In the genomic region with DNA sequence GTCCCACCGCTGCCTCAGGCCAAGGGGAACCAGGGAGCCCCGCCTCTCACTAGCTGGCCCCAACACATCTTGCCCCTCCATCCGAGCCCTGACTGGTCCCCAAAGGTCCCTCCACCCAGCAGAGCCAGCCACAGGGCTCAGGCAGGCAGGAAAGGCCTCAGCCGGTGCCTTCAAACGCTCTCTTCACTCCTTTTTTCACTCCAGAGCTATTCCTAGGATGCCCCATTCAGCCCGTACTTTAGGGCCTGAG, we compare ENCODE assay signal across 8 cellular contexts. TPM values are rescaled to one million over a fixed set of nuclear protein-coding genes. Genes with fewer than 3 reads are reported as not detected.
DNase-seq lines count a peak whose midpoint lies in the region; ATAC-seq and TF ChIP-seq lines count a peak whose summit lies in the region.

No MANE protein-coding gene starts in this region.

- H3K27me3 Mint-ChIP-seq in naive thymus-derived CD8-positive, alpha-beta T cell: no peaks in the 10 kb centered on the region

- no peak for ATAC-seq in naive thymus-derived CD8-positive, alpha-beta T cell
- ATAC-seq in GM19397 (IDR thresholded peaks at IDR 0.05; ENCODE audit: unreplicated experiment) (no peak), GM19452 (IDR thresholded peaks at IDR 0.05; ENCODE audit: unreplicated experiment) (no peak)

- no peak overlapping the region for H2AFZ ChIP-seq in KMS-11 (ENCODE audit: low read depth)

- H3K4me1 ChIP-seq in KMS-11 (ENCODE audit: low read depth, poor library complexity, severe bottlenecking): peaks cover 21% of the 10 kb centered on the region

- no peaks in the 10 kb centered on the region for H3K9me3 Mint-ChIP-seq in naive thymus-derived CD8-positive, alpha-beta T cell

- peaks cover 0 to 13% (median 0%) of the 10 kb centered on the region in 3 donors for H3K36me3 Mint-ChIP-seq in naive thymus-derived CD8-positive, alpha-beta T cell

- H3K27ac ChIP-seq in AG04450 (ENCODE audit: low read depth, low read length): peak overlapping the region; percentile 77
- peak overlapping the region; percentile 95 for H3K27ac ChIP-seq in KMS-11
- peak overlapping the region; percentile 78 to 91 for H3K27ac ChIP-seq in coronary artery

- CTCF ChIA-PET in AG04450 (lab: Charles Lee): interaction anchor here (1.0 to 1.7 kb wide), 2 partner anchors 17 to 164 kb away, joined by 3 to 5 read pairs; partner anchors contain the start of genes PLXNB3 and RENBP
- CTCF ChIA-PET in GM10248 (lab: Yijun Ruan, JAX): interaction anchor here (14.1 kb wide), 1 partner anchor 21 kb away, joined by 187 read pairs; the partner anchor contains the start of gene RENBP

- peak overlapping the region; percentile 62 for H3K4me3 ChIP-seq in AG04450 (ENCODE audit: low read depth, low read length)
- H3K4me3 ChIP-seq in KMS-11 (IDR thresholded peaks at IDR 0.05; ENCODE audit: insufficient read depth, low read depth, low read length): no peak overlapping the region
- H3K4me3 ChIP-seq in coronary artery: peak overlapping the region; percentile 73

- H3K36me3 ChIP-seq in KMS-11 (ENCODE audit: insufficient read depth): no peaks in the 10 kb centered on the region

- TF ChIP-seq CTCF in AG04450 (IDR thresholded peaks at IDR 0.05; ENCODE audit: low read depth, low read length): no peak
- no peak for TF ChIP-seq CTCF in KMS-11 (conservative IDR thresholded peaks at IDR 0.05; ENCODE audit: low read depth, low read length)
- no peak for TF ChIP-seq CTCF in coronary artery (IDR thresholded peaks at IDR 0.05)
- no peak for TF ChIP-seq CTCF in GM10248 (IDR thresholded peaks at IDR 0.05; ENCODE audit: control extremely low read depth, extremely low read depth, low read depth, missing control alignments)

- H3K27me3 ChIP-seq in AG04450 (ENCODE audit: control insufficient read depth, insufficient read depth, low read length): peaks cover 2% of the 10 kb centered on the region
- no peaks in the 10 kb centered on the region for H3K27me3 ChIP-seq in KMS-11 (ENCODE audit: insufficient read depth, low read depth)

- H3K4me3 Mint-ChIP-seq in naive thymus-derived CD8-positive, alpha-beta T cell: peak overlapping the region; percentile 82 to 96 (median 90)

- H3K9ac ChIP-seq in KMS-11: peak overlapping the region; percentile 90

- DNase-seq in AG04450 (ENCODE audit: low read depth, low spot score) (no peak), coronary artery (ENCODE audit: low spot score) (no peak), GM10248 (ENCODE audit: extremely low spot score) (no peak)
- DNase-seq in naive thymus-derived CD8-positive, alpha-beta T cell: no peak
- no peak for DNase-seq in stimulated activated CD4-positive, alpha-beta T cell treated with anti-CD3 and anti-CD28 coated beads, Interleukin-4, amount 100 ng/mL, for 1 hour

- H3K4me2 ChIP-seq in KMS-11: peak overlapping the region; percentile 86; the same call in 1 of the 2 replicates

- no peaks in the 10 kb centered on the region for H3K9me3 ChIP-seq in AG04450 (ENCODE audit: control insufficient read depth, insufficient read depth, low read length)

- H3K27ac Mint-ChIP-seq in naive thymus-derived CD8-positive, alpha-beta T cell: peak overlapping the region; percentile 94 to 100 (median 99)

- POLR2A ChIA-PET in AG04450 (lab: Yijun Ruan, JAX) (no interaction called here), GM10248 (lab: Yijun Ruan, JAX) (no interaction called here)
- POLR2A ChIA-PET in naive thymus-derived CD8-positive, alpha-beta T cell (lab: Charles Lee): interaction anchor here (1.1 to 17.6 kb wide), 12 partner anchors 18 to 835 kb away, joined by 3 to 388 read pairs (median 6); partner anchors contain the start of genes AVPR2, DKC1, HCFC1 and IDH3G

- no peaks in the 10 kb centered on the region for H4K20me1 ChIP-seq in KMS-11 (ENCODE audit: insufficient read depth)

- peaks cover 34% of the 10 kb centered on the region for H3K79me2 ChIP-seq in KMS-11 (ENCODE audit: insufficient read depth, low read depth)

- peaks cover 9 to 49% (median 33%) of the 10 kb centered on the region in 4 donors for H3K4me1 Mint-ChIP-seq in naive thymus-derived CD8-positive, alpha-beta T cell

RNA-seq across cellular contexts. Expression of gene ARHGAP4, which starts 1.5 kb away (rescaled TPM):
- 0.12 and 0.16 TPM in 2 replicates for polyA plus RNA-seq in AG04450 (2011; rRNA removed)
- polyA minus RNA-seq in AG04450 (2011; rRNA and poly(A)+ RNA removed): 0.69 TPM in 1 of 2 replicates, not detected in the other
- 100 to 1,000 TPM; 324 to 353 TPM for total RNA-seq in naive thymus-derived CD8-positive, alpha-beta T cell
- polyA plus RNA-seq in naive thymus-derived CD8-positive, alpha-beta T cell: 100 to 1,000 TPM in 1 of 3 donors, 10 to 100 TPM in 2; 58.9 to 112 (median 96.6) TPM

RNA-seq across cellular contexts. Expression of gene NAA10, which starts 7.2 kb away (rescaled TPM):
- polyA plus RNA-seq in AG04450 (2011; rRNA removed): 42.9 and 63.4 TPM in 2 replicates
- polyA minus RNA-seq in AG04450 (2011; rRNA and poly(A)+ RNA removed): 43.7 and 49.1 TPM in 2 replicates
- total RNA-seq in naive thymus-derived CD8-positive, alpha-beta T cell: 10 to 100 TPM; 72.1 to 80.8 TPM
- polyA plus RNA-seq in naive thymus-derived CD8-positive, alpha-beta T cell: 10 to 100 TPM; 66.8 to 73.3 (median 71.3) TPM

RNA-seq across cellular contexts. Expression of gene RENBP, which starts 16.8 kb away (rescaled TPM):
- 0.14 and 0.16 TPM in 2 replicates for polyA plus RNA-seq in AG04450 (2011; rRNA removed)
- polyA minus RNA-seq in AG04450 (2011; rRNA and poly(A)+ RNA removed): 0.18 TPM in 1 of 2 replicates, not detected in the other
- 10 to 100 TPM; 17.8 to 18.2 TPM for total RNA-seq in naive thymus-derived CD8-positive, alpha-beta T cell
- under 1 TPM; 0.49 to 0.96 (median 0.73) TPM for polyA plus RNA-seq in naive thymus-derived CD8-positive, alpha-beta T cell

RNA-seq across cellular contexts. Expression of gene AVPR2, which starts 23.1 kb away (rescaled TPM):
- not detected in 2 replicates for polyA plus RNA-seq in AG04450 (2011; rRNA removed)
- not detected in 2 replicates for polyA minus RNA-seq in AG04450 (2011; rRNA and poly(A)+ RNA removed)
- not detected for total RNA-seq in naive thymus-derived CD8-positive, alpha-beta T cell
- not detected for polyA plus RNA-seq in naive thymus-derived CD8-positive, alpha-beta T cell

RNA-seq across cellular contexts. Expression of gene L1CAM, which starts 41.6 kb away (rescaled TPM):
- polyA plus RNA-seq in AG04450 (2011; rRNA removed): 0.06 and 0.10 TPM in 2 replicates
- polyA minus RNA-seq in AG04450 (2011; rRNA and poly(A)+ RNA removed): 0.14 TPM in 1 of 2 replicates, not detected in the other
- total RNA-seq in naive thymus-derived CD8-positive, alpha-beta T cell: under 1 TPM; 0.16 to 0.23 TPM
- not detected for polyA plus RNA-seq in naive thymus-derived CD8-positive, alpha-beta T cell

Comparison
In these comparisons a context has a peak if more than half of its experiments do, and no peak if none do; other contexts are left out.
1. RNA of gene ARHGAP4, which starts 1.5 kb away (polyA plus RNA-seq): 58.9 to 112 TPM in naive thymus-derived CD8-positive, alpha-beta T cell; 0.12 to 0.16 TPM in AG04450; every median in the first group is over 10 times any median in the second.
2. Peak in every context shown above with its lines, with median percentiles within 50 percentile points of each other: H3K27ac ChIP-seq.